25 cellular contexts compared by ENCODE assay signal in genomic region chr5:24065786-24066185, GRCh38.
"Had no signal": no experiment of that assay in that cellular context is flagged by ENCODE, and none has a peak within 500 bp of the region (broad histone marks: within the 10 kb centered on the region; RNA-seq: fewer than 3 reads in every experiment).

No MANE protein-coding gene starts in this region.

- DNase-seq: activated CD4-positive, alpha-beta T cell treated with anti-CD3 and anti-CD28 coated beads for 36 hours; activated CD4-positive, alpha-beta T cell treated with anti-CD3 and anti-CD28 coated beads, Interleukin-2, amount 50 U/mL, for 4 hours; activated CD8-positive, alpha-beta memory T cell treated with anti-CD3 and anti-CD28 coated beads for 24 hours; activated CD8-positive, alpha-beta memory T cell treated with anti-CD3 and anti-CD28 coated beads, Interleukin-2, amount 50 U/mL, for 4 hours; activated T-cell treated with anti-CD3 and anti-CD28 coated beads, Interleukin-2, amount 50 U/mL, for 24 hours; aorta; brain microvascular endothelial cell; colonic mucosa; dorsolateral prefrontal cortex; effector memory CD8-positive, alpha-beta T cell; esophagus squamous epithelium; natural killer cell; stimulated activated CD4-positive, alpha-beta T cell treated with anti-CD3 and anti-CD28 coated beads, Interleukin-4, amount 100 ng/mL, for 24 hours; stimulated activated naive CD4-positive, alpha-beta T cell treated with Interleukin-2 at 50 U/mL for 16 hours; T-helper 1 cell; T1000; upper lobe of left lung had no signal

- H3K9me3 ChIP-seq: colonic mucosa, esophagus squamous epithelium, right atrium auricular region, upper lobe of left lung had no signal

- H3K27me3 ChIP-seq: brain microvascular endothelial cell, colonic mucosa, dorsolateral prefrontal cortex, esophagus squamous epithelium, right atrium auricular region, upper lobe of left lung had no signal

- H3K27ac ChIP-seq: brain microvascular endothelial cell, colonic mucosa, dorsolateral prefrontal cortex, esophagus squamous epithelium, right atrium auricular region, upper lobe of left lung had no signal

- H3K4me1 ChIP-seq: colonic mucosa, esophagus squamous epithelium, right atrium auricular region, upper lobe of left lung had no signal

- H3K36me3 ChIP-seq: brain microvascular endothelial cell, colonic mucosa, esophagus squamous epithelium, right atrium auricular region, upper lobe of left lung had no signal

- FAIRE-seq: endothelial cell of umbilical vein, keratinocyte had no signal

- H3K4me3 ChIP-seq: colonic mucosa, dorsolateral prefrontal cortex, esophagus squamous epithelium, lung, right atrium auricular region, upper lobe of left lung had no signal

- ATAC-seq: activated CD4-positive, alpha-beta T cell treated with anti-CD3 and anti-CD28 coated beads for 36 hours; activated naive CD4-positive, alpha-beta T cell treated with anti-CD3 and anti-CD28 coated beads, Interleukin-2, amount 50 U/mL, for 72 hours; activated T-helper 17 cell treated with anti-CD3 and anti-CD28 coated beads, Interleukin-2, amount 50 U/mL, for 72 hours; effector memory CD8-positive, alpha-beta T cell; left lobe of liver; natural killer cell; WTC11 had no signal
